In genomic region chr10:70830185-70830584, GRCh38 we compare ENCODE assay signal across 15 cellular contexts. TPM values are rescaled to one million over a fixed set of nuclear protein-coding genes. Genes with fewer than 3 reads are reported as not detected.
DNase-seq lines count a peak whose midpoint lies in the region; FAIRE-seq and TF ChIP-seq lines count a peak whose summit lies in the region.
"Had no signal": no experiment of that assay in that cellular context is flagged by ENCODE, and none has a peak within 500 bp of the region (broad histone marks: within the 10 kb centered on the region; RNA-seq: fewer than 3 reads in every experiment).

No MANE protein-coding gene starts in this region.

- H2AFZ ChIP-seq in osteoblast (ENCODE audit: low read length): no peak overlapping the region

- H3K27ac Mint-ChIP-seq in CD14-positive monocyte: peak overlapping the region in 1 of 7 donors; percentile 42
- H3K27ac Mint-ChIP-seq: naive B cell had no signal

- peak overlapping the region; percentile 0 for H3K27ac ChIP-seq in osteoblast (ENCODE audit: low read depth, low read length)

- H4K20me1 ChIP-seq in osteoblast (ENCODE audit: insufficient read depth, low read length): no peaks in the 10 kb centered on the region

- H3K4me3 ChIP-seq in osteoblast (ENCODE audit: insufficient read depth, low read length): no peak overlapping the region
- H3K4me3 ChIP-seq: adrenal gland had no signal

- no peak for TF ChIP-seq CTCF in osteoblast (IDR thresholded peaks at IDR 0.05; ENCODE audit: extremely low read depth, low read depth, low read length)
- TF ChIP-seq CTCF in CD14-positive monocyte (IDR thresholded peaks at IDR 0.05): no peak

- H3K9me3 Mint-ChIP-seq in CD14-positive monocyte: no peaks in the 10 kb centered on the region
- H3K9me3 Mint-ChIP-seq: naive B cell had no signal

- intact Hi-C loops in CD14-positive monocyte (cut with micrococcal nuclease): loop anchor here in 1 of 2 donors (5.0 kb wide), 1 partner anchor 37 kb away; no protein-coding TSS in a partner anchor

- no peak for TF ChIP-seq POLR2A in GM12891 (IDR thresholded peaks at IDR 0.05; ENCODE audit: low read depth, low read length)

- peaks cover 11% of the 10 kb centered on the region for H3K36me3 ChIP-seq in osteoblast (ENCODE audit: insufficient read depth, low read length)
- H3K36me3 ChIP-seq: adrenal gland had no signal

- no peak overlapping the region for H3K4me3 Mint-ChIP-seq in CD14-positive monocyte
- H3K4me3 Mint-ChIP-seq: naive B cell had no signal

- peaks cover 45% of the 10 kb centered on the region for H3K79me2 ChIP-seq in osteoblast (ENCODE audit: insufficient read depth, low read length)

- no peaks in the 10 kb centered on the region for H3K27me3 ChIP-seq in osteoblast (ENCODE audit: insufficient read depth, low read length)
- H3K27me3 ChIP-seq: adrenal gland had no signal

- H3K9me3 ChIP-seq in osteoblast (ENCODE audit: low read depth, low read length): no peaks in the 10 kb centered on the region
- H3K9me3 ChIP-seq: adrenal gland had no signal

- H3K4me2 ChIP-seq in osteoblast (ENCODE audit: insufficient read depth, low read length): no peak overlapping the region

- FAIRE-seq in GM12891 (lab: Jason Lieb, UNC): no peak
- FAIRE-seq in colon (lab: Jason Lieb, UNC): peak; percentile 75
- FAIRE-seq: G401.6 had no signal

- DNase-seq in GM12891 (ENCODE audit: insufficient read length, low spot score): no peak
- peak; percentile 51 for DNase-seq in LoVo (ENCODE audit: low spot score)
- DNase-seq in osteoblast (ENCODE audit: insufficient read length, low spot score, missing footprints): no peak
- DNase-seq in stimulated activated CD4-positive, alpha-beta T cell treated with anti-CD3 and anti-CD28 coated beads, Interleukin-12 subunit alpha, Interleukin-12 subunit beta, amount 100 ng/mL, for 4 hours: no peak
- DNase-seq in NCI-H82 treated with DMSO at 0.1 percent for 48 hours (lab: John Stamatoyannopoulos, UW; ENCODE audit: unreplicated experiment): no peak
- no peak for DNase-seq in CD14-positive monocyte (ENCODE audit: low spot score)
- DNase-seq: adrenal gland; naive B cell; NCI-H524; retina; stimulated activated CD4-positive, alpha-beta T cell treated with anti-CD3 and anti-CD28 coated beads, Interleukin-4, amount 100 ng/mL, for 24 hours; T-helper 9 cell had no signal

- H3K4me1 ChIP-seq in osteoblast (ENCODE audit: insufficient read depth, low read length): peaks cover 53% of the 10 kb centered on the region

- peaks cover 37 to 42% of the 10 kb centered on the region in 2 donors for H3K36me3 Mint-ChIP-seq in CD14-positive monocyte

- H3K27me3 Mint-ChIP-seq in CD14-positive monocyte (ENCODE audit: low read depth in 3 of 3): no peaks in the 10 kb centered on the region
- H3K27me3 Mint-ChIP-seq: naive B cell had no signal

- peaks cover 34% of the 10 kb centered on the region for H3K4me1 Mint-ChIP-seq in CD14-positive monocyte

TF ChIP-seq in GM12891, 5 proteins besides CTCF, POLR2A, EP300 and RAD21:
- TF ChIP-seq TAF1 (IDR thresholded peaks at IDR 0.05; ENCODE audit: low read depth, low read length) (no peak), POU2F2 (IDR thresholded peaks at IDR 0.05; ENCODE audit: low read depth, low read length) (no peak), SPI1 (IDR thresholded peaks at IDR 0.05; ENCODE audit: low read depth, low read length) (peak; percentile 17; the same call in 1 of the 2 replicates)

RNA-seq across cellular contexts. Expression of gene SGPL1, which starts 14.4 kb away (rescaled TPM):
- 3.4 TPM for polyA plus RNA-seq in GM12891 (2012; ENCODE audit: low read depth, missing spikeins)
- total RNA-seq in osteoblast: 46.6 and 47.4 TPM in 2 replicates
- 10 to 100 TPM; 26.1 to 26.8 TPM for polyA plus RNA-seq in CD14-positive monocyte

RNA-seq across cellular contexts. Expression of gene TBATA, which starts 45.0 kb away (rescaled TPM):
- polyA plus RNA-seq in GM12891 (2012; ENCODE audit: low read depth, missing spikeins): not detected
- total RNA-seq in osteoblast: not detected in 2 replicates
- polyA plus RNA-seq in CD14-positive monocyte: not detected
- total RNA-seq: activated CD8-positive, alpha-beta memory T cell treated with anti-CD3 and anti-CD28 coated beads for 36 hours; adrenal gland had no signal

RNA-seq across cellular contexts. Expression of gene PCBD1, which starts 58.2 kb away (rescaled TPM):
- polyA plus RNA-seq in GM12891 (2012; ENCODE audit: low read depth, missing spikeins): 33.6 TPM
- 19.9 and 21.8 TPM in 2 replicates for total RNA-seq in osteoblast
- polyA plus RNA-seq in CD14-positive monocyte: 10 to 100 TPM; 21.3 to 28.3 TPM
